In genomic region chr9:120933310-120934044, GRCh38 we compare ENCODE assay signal across 1 cellular context.
TF ChIP-seq lines count a peak whose summit lies in the region.

No MANE protein-coding gene starts in this region.

TF ChIP-seq in GM23338, 12 proteins besides CTCF, POLR2A, EP300 and RAD21 (continued from another document):
- TF ChIP-seq, protein P1, sequence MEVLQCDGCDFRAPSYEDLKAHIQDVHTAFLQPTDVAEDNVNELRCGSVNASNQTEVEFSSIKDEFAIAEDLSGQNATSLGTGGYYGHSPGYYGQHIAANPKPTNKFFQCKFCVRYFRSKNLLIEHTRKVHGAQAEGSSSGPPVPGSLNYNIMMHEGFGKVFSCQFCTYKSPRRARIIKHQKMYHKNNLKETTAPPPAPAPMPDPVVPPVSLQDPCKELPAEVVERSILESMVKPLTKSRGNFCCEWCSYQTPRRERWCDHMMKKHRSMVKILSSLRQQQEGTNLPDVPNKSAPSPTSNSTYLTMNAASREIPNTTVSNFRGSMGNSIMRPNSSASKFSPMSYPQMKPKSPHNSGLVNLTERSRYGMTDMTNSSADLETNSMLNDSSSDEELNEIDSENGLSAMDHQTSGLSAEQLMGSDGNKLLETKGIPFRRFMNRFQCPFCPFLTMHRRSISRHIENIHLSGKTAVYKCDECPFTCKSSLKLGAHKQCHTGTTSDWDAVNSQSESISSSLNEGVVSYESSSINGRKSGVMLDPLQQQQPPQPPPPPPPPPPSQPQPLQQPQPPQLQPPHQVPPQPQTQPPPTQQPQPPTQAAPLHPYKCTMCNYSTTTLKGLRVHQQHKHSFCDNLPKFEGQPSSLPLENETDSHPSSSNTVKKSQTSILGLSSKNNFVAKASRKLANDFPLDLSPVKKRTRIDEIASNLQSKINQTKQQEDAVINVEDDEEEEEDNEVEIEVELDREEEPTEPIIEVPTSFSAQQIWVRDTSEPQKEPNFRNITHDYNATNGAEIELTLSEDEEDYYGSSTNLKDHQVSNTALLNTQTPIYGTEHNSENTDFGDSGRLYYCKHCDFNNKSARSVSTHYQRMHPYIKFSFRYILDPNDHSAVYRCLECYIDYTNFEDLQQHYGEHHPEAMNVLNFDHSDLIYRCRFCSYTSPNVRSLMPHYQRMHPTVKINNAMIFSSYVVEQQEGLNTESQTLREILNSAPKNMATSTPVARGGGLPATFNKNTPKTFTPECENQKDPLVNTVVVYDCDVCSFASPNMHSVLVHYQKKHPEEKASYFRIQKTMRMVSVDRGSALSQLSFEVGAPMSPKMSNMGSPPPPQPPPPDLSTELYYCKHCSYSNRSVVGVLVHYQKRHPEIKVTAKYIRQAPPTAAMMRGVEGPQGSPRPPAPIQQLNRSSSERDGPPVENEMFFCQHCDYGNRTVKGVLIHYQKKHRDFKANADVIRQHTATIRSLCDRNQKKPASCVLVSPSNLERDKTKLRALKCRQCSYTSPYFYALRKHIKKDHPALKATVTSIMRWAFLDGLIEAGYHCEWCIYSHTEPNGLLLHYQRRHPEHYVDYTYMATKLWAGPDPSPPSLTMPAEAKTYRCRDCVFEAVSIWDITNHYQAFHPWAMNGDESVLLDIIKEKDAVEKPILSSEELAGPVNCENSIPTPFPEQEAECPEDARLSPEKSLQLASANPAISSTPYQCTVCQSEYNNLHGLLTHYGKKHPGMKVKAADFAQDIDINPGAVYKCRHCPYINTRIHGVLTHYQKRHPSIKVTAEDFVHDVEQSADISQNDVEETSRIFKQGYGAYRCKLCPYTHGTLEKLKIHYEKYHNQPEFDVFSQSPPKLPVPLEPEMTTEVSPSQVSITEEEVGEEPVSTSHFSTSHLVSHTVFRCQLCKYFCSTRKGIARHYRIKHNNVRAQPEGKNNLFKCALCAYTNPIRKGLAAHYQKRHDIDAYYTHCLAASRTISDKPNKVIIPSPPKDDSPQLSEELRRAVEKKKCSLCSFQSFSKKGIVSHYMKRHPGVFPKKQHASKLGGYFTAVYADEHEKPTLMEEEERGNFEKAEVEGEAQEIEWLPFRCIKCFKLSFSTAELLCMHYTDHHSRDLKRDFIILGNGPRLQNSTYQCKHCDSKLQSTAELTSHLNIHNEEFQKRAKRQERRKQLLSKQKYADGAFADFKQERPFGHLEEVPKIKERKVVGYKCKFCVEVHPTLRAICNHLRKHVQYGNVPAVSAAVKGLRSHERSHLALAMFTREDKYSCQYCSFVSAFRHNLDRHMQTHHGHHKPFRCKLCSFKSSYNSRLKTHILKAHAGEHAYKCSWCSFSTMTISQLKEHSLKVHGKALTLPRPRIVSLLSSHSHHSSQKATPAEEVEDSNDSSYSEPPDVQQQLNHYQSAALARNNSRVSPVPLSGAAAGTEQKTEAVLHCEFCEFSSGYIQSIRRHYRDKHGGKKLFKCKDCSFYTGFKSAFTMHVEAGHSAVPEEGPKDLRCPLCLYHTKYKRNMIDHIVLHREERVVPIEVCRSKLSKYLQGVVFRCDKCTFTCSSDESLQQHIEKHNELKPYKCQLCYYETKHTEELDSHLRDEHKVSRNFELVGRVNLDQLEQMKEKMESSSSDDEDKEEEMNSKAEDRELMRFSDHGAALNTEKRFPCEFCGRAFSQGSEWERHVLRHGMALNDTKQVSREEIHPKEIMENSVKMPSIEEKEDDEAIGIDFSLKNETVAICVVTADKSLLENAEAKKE (CRISPR knock-in tag; IDR thresholded peaks at IDR 0.05) = no peak
- no peak for TF ChIP-seq ZNF114 (CRISPR knock-in tag; IDR thresholded peaks at IDR 0.05)
- no peak for TF ChIP-seq STAT1 (IDR thresholded peaks at IDR 0.05; ENCODE audit: unreplicated experiment)
- TF ChIP-seq, protein P2, sequence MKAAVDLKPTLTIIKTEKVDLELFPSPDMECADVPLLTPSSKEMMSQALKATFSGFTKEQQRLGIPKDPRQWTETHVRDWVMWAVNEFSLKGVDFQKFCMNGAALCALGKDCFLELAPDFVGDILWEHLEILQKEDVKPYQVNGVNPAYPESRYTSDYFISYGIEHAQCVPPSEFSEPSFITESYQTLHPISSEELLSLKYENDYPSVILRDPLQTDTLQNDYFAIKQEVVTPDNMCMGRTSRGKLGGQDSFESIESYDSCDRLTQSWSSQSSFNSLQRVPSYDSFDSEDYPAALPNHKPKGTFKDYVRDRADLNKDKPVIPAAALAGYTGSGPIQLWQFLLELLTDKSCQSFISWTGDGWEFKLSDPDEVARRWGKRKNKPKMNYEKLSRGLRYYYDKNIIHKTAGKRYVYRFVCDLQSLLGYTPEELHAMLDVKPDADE (IDR thresholded peaks at IDR 0.05) = no peak
- no peak for TF ChIP-seq EZH2 (IDR thresholded peaks at IDR 0.05; ENCODE audit: low read depth, unreplicated experiment)
- no peak for TF ChIP-seq JUNB (IDR thresholded peaks at IDR 0.05; ENCODE audit: unreplicated experiment)
TF ChIP-seq in GM23338: peak in this region for 0.
